Comparison of ENCODE assay signal across 14 cellular contexts in genomic region chr7:39228946-39229345, GRCh38.
DNase-seq lines count a peak whose midpoint lies in the region; ATAC-seq and TF ChIP-seq lines count a peak whose summit lies in the region.
"Had no signal": no experiment of that assay in that cellular context is flagged by ENCODE, and none has a peak within 500 bp of the region (broad histone marks: within the 10 kb centered on the region; RNA-seq: fewer than 3 reads in every experiment).

No MANE protein-coding gene starts in this region.

- no peaks in the 10 kb centered on the region for H3K36me3 ChIP-seq in IMR-90 (ENCODE audit: control insufficient read depth, insufficient read depth, low read length)
- H3K36me3 ChIP-seq: BLaER1 treated with 17β-estradiol and CSF1 and Interleukin-3, amounts not matched to agents 10 nM and 100 nM; colonic mucosa had no signal

- no peaks in the 10 kb centered on the region for H3K4me1 ChIP-seq in IMR-90 (ENCODE audit: control insufficient read depth, insufficient read depth, low read length)
- H3K4me1 ChIP-seq: BLaER1 treated with 17β-estradiol and CSF1 and Interleukin-3, amounts not matched to agents 10 nM and 100 nM; colonic mucosa had no signal

- no peak overlapping the region for H3K4ac ChIP-seq in IMR-90 (ENCODE audit: low read depth, low read length)

- no peak overlapping the region for H3K4me3 ChIP-seq in IMR-90 (ENCODE audit: insufficient read depth, low read depth, low read length)
- H3K4me3 ChIP-seq: BLaER1 treated with 17β-estradiol and CSF1 and Interleukin-3, amounts not matched to agents 10 nM and 100 nM; colonic mucosa; mucosa of descending colon had no signal

- no peak for TF ChIP-seq CTCF in IMR-90 (conservative IDR thresholded peaks at IDR 0.05; ENCODE audit: low read depth, low read length)
- no peak for TF ChIP-seq CTCF in Calu3 (IDR thresholded peaks at IDR 0.05; ENCODE audit: unreplicated experiment)

- no peaks in the 10 kb centered on the region for H3K9me3 ChIP-seq in IMR-90 (ENCODE audit: control insufficient read depth, insufficient read depth, low read length)
- H3K9me3 ChIP-seq: BLaER1 treated with 17β-estradiol and CSF1 and Interleukin-3, amounts not matched to agents 10 nM and 100 nM; colonic mucosa; mucosa of descending colon had no signal

- H4K8ac ChIP-seq in IMR-90 (ENCODE audit: low read depth in 2 of 2, low read length in 2 of 2) = no peak overlapping the region

- 71% methylated on average over 1 of the region's 3 CpGs; no CpG with 5 or more reads in 1 of the 2 experiments for WGBS in IMR-90 (ENCODE audit: extremely low coverage in 2 of 2, insufficient read length in 1 of 2), 2 experiments

- H3K27me3 Mint-ChIP-seq in T-cell = peaks cover 0 to 6% of the 10 kb centered on the region in 2 donors
- peaks cover 12% of the 10 kb centered on the region for H3K27me3 Mint-ChIP-seq in Calu3 (ENCODE audit: unreplicated experiment)

- no peak overlapping the region for H3K27ac ChIP-seq in IMR-90 (ENCODE audit: insufficient read depth, low read length)
- H3K27ac ChIP-seq: BLaER1 treated with 17β-estradiol and CSF1 and Interleukin-3, amounts not matched to agents 10 nM and 100 nM; colonic mucosa had no signal

- H2BK120ac ChIP-seq in IMR-90 (ENCODE audit: low read depth, low read length) = no peak overlapping the region

- H3K36me3 Mint-ChIP-seq in T-cell (no peaks in the 10 kb centered on the region), Calu3 (ENCODE audit: insufficient read depth, unreplicated experiment) (no peaks in the 10 kb centered on the region)

- no peaks in the 10 kb centered on the region for H4K20me1 ChIP-seq in IMR-90 (ENCODE audit: insufficient read depth, low read length)
- H4K20me1 ChIP-seq: BLaER1 treated with 17β-estradiol and CSF1 and Interleukin-3, amounts not matched to agents 10 nM and 100 nM had no signal

- H3K79me1 ChIP-seq in IMR-90 (ENCODE audit: low read depth in 1 of 2, low read length in 2 of 2) = no peaks in the 10 kb centered on the region

- H3K27ac Mint-ChIP-seq in T-cell (no peak overlapping the region), Calu3 (ENCODE audit: unreplicated experiment) (no peak overlapping the region)

- no peak for TF ChIP-seq RAD21 in IMR-90 (IDR thresholded peaks at IDR 0.05; ENCODE audit: low read length)

- H3K9me1 ChIP-seq in IMR-90 (ENCODE audit: insufficient read depth, low read length) = no peaks in the 10 kb centered on the region

- CTCF ChIA-PET in IMR-90 (lab: Yijun Ruan, JAX) (no interaction called here), T-cell (lab: Charles Lee) (interaction anchor here in 1 of 2 donors (0.6 kb wide), 1 partner anchor 13 kb away, joined by 3 read pairs; no protein-coding TSS in a partner anchor), Calu3 (lab: Charles Lee) (no interaction called here)

- dilution Hi-C loops in IMR-90 (cut with HindIII; ENCODE audit: low sequenced_read_pairs, unreplicated experiment) = no loop called here

- H3K4me1 Mint-ChIP-seq in T-cell (no peaks in the 10 kb centered on the region), Calu3 (ENCODE audit: low read depth, unreplicated experiment) (no peaks in the 10 kb centered on the region)

- H3K14ac ChIP-seq in IMR-90 (replicated peaks; ENCODE audit: low read depth, low read length) = no peak overlapping the region

- intact Hi-C loops in IMR-90 (cut with micrococcal nuclease) (no loop called here), Calu3 (cut with micrococcal nuclease; ENCODE audit: unreplicated experiment) (no loop called here)

- no peak overlapping the region for H3K56ac ChIP-seq in IMR-90 (ENCODE audit: extremely low read depth, insufficient read depth, low read length)

- DNase-seq in DMS79 (lab: John Stamatoyannopoulos, UW) (peak; percentile 98), IMR-90 (peak; percentile 0), SHP77 (lab: John Stamatoyannopoulos, UW) (peak; percentile 29 to 48), islet precursor cell (peak; percentile 96), midbrain (lab: John Stamatoyannopoulos, UW) (no peak), T-cell (no peak), Calu3 (no peak)
- DNase-seq in stimulated activated CD4-positive, alpha-beta T cell treated with anti-CD3 and anti-CD28 coated beads, Interleukin-4, amount 100 ng/mL, for 4 hours = no peak
- DNase-seq: colonic mucosa; mucosa of descending colon; NCI-H524; stimulated activated CD4-positive, alpha-beta T cell treated with anti-CD3 and anti-CD28 coated beads, Interleukin-4, amount 100 ng/mL, for 1 hour; stimulated activated naive CD4-positive, alpha-beta T cell had no signal

- in situ Hi-C loops in IMR-90 (cut with MboI; ENCODE audit: low sequenced_read_pairs) = no loop called here

- no peak overlapping the region for H3K18ac ChIP-seq in IMR-90 (ENCODE audit: low read depth, low read length)

- H3K4me3 Mint-ChIP-seq in T-cell (no peak overlapping the region), Calu3 (ENCODE audit: low read depth, unreplicated experiment) (no peak overlapping the region)

- H3K27me3 ChIP-seq in IMR-90 (ENCODE audit: control insufficient read depth, insufficient read depth, low read length) = no peaks in the 10 kb centered on the region; the same call in 1 of the 2 replicates
- H3K27me3 ChIP-seq: BLaER1 treated with 17β-estradiol and CSF1 and Interleukin-3, amounts not matched to agents 10 nM and 100 nM; colonic mucosa had no signal

- no peak overlapping the region for H3K9ac ChIP-seq in IMR-90 (ENCODE audit: low read depth, low read length)
- H3K9ac ChIP-seq: BLaER1 treated with 17β-estradiol and CSF1 and Interleukin-3, amounts not matched to agents 10 nM and 100 nM had no signal

- H2BK5ac ChIP-seq in IMR-90 (ENCODE audit: low read depth, low read length, poor library complexity, severe bottlenecking) = no peak overlapping the region

- no peak overlapping the region for H2AK5ac ChIP-seq in IMR-90 (ENCODE audit: low read depth, low read length)

- H4K91ac ChIP-seq in IMR-90 (ENCODE audit: insufficient read depth, low read depth, low read length) = no peak overlapping the region

- ATAC-seq in IMR-90 (ENCODE audit: low read depth) = no peak
- no peak for ATAC-seq in T-cell (replicated peaks in 1 of 4)
- ATAC-seq: mucosa of descending colon had no signal

- H2BK20ac ChIP-seq in IMR-90 (ENCODE audit: low read depth, low read length) = no peak overlapping the region

- TF ChIP-seq POLR2A in IMR-90 (IDR thresholded peaks at IDR 0.05; ENCODE audit: low read depth, low read length) = no peak

- POLR2A ChIA-PET in IMR-90 (lab: Charles Lee; ENCODE audit: unreplicated experiment) = interaction anchor here (0.6 kb wide), 1 partner anchor 38 kb away, joined by 3 read pairs; no protein-coding TSS in a partner anchor
- POLR2A ChIA-PET in T-cell (lab: Charles Lee) = no interaction called here

- H4K5ac ChIP-seq in IMR-90 (ENCODE audit: low read depth, low read length) = no peak overlapping the region

- H3K4me2 ChIP-seq in IMR-90 (ENCODE audit: low read depth, low read length) = no peak overlapping the region
- H3K4me2 ChIP-seq: BLaER1 treated with 17β-estradiol and CSF1 and Interleukin-3, amounts not matched to agents 10 nM and 100 nM had no signal

- H2AK9ac ChIP-seq in IMR-90 (replicated peaks; ENCODE audit: low read depth, low read length, poor library complexity) = no peak overlapping the region

- BruUV-seq in IMR-90 (replicated peaks; lab: Mats Ljungman, UMichigan) (no TSS peak), Calu3 (replicated peaks; lab: Mats Ljungman, UMichigan) (no TSS peak)

- no peak overlapping the region for H2BK15ac ChIP-seq in IMR-90 (ENCODE audit: low read depth, low read length)

- peak overlapping the region; percentile 10 for H2AFZ ChIP-seq in IMR-90 (replicated peaks; ENCODE audit: low read length, poor library complexity)

- H3K23ac ChIP-seq in IMR-90 (ENCODE audit: low read depth, low read length) = no peak overlapping the region

- H3K9me3 Mint-ChIP-seq in T-cell (no peaks in the 10 kb centered on the region), Calu3 (ENCODE audit: low read depth, unreplicated experiment) (no peaks in the 10 kb centered on the region)

TF ChIP-seq in IMR-90, 13 proteins besides CTCF, POLR2A, EP300 and RAD21:
- no peak for TF ChIP-seq RFX5 (IDR thresholded peaks at IDR 0.05; ENCODE audit: low read depth, low read length)
- TF ChIP-seq FOS (IDR thresholded peaks at IDR 0.05; ENCODE audit: low read depth, low read length) = no peak
- TF ChIP-seq CEBPB (IDR thresholded peaks at IDR 0.05; ENCODE audit: low read depth, low read length) = no peak
- TF ChIP-seq SMC3 (IDR thresholded peaks at IDR 0.05; ENCODE audit: low read depth, low read length) = no peak
- TF ChIP-seq, protein P1, sequence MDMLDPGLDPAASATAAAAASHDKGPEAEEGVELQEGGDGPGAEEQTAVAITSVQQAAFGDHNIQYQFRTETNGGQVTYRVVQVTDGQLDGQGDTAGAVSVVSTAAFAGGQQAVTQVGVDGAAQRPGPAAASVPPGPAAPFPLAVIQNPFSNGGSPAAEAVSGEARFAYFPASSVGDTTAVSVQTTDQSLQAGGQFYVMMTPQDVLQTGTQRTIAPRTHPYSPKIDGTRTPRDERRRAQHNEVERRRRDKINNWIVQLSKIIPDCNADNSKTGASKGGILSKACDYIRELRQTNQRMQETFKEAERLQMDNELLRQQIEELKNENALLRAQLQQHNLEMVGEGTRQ (IDR thresholded peaks at IDR 0.05; ENCODE audit: low read depth, low read length) = no peak
- TF ChIP-seq MAZ (IDR thresholded peaks at IDR 0.05; ENCODE audit: borderline replicate concordance, low read depth, low read length) = no peak
- TF ChIP-seq ELK1 (IDR thresholded peaks at IDR 0.05; ENCODE audit: borderline replicate concordance, low read depth, low read length) = no peak
- TF ChIP-seq NFE2L2 (IDR thresholded peaks at IDR 0.05; ENCODE audit: low read depth, low read length) = no peak
- TF ChIP-seq RCOR1 (IDR thresholded peaks at IDR 0.05; ENCODE audit: insufficient replicate concordance, low read length) = no peak
- no peak for TF ChIP-seq BHLHE40 (IDR thresholded peaks at IDR 0.05; ENCODE audit: low read depth, low read length)
- TF ChIP-seq CHD1 (IDR thresholded peaks at IDR 0.05; ENCODE audit: low read depth, low read length) = no peak
- no peak for TF ChIP-seq MAFK (IDR thresholded peaks at IDR 0.05; ENCODE audit: low read depth, low read length)
- TF ChIP-seq MXI1 (IDR thresholded peaks at IDR 0.05; ENCODE audit: borderline replicate concordance, low read depth, low read length) = no peak

Comparison
In these comparisons a context has a peak if more than half of its experiments do, and no peak if none do; other contexts are left out.
1. DNase-seq: peak in DMS79 (single experiment), IMR-90 (single experiment), SHP77 (2 of 2) and islet precursor cell (single experiment); none in midbrain (single experiment), stimulated activated CD4-positive, alpha-beta T cell treated with anti-CD3 and anti-CD28 coated beads, Interleukin-4, amount 100 ng/mL, for 4 hours (0 of 2), T-cell (0 of 34) and Calu3 (single experiment).